ENCODE assay signal across 8 cellular contexts in the genomic region with DNA sequence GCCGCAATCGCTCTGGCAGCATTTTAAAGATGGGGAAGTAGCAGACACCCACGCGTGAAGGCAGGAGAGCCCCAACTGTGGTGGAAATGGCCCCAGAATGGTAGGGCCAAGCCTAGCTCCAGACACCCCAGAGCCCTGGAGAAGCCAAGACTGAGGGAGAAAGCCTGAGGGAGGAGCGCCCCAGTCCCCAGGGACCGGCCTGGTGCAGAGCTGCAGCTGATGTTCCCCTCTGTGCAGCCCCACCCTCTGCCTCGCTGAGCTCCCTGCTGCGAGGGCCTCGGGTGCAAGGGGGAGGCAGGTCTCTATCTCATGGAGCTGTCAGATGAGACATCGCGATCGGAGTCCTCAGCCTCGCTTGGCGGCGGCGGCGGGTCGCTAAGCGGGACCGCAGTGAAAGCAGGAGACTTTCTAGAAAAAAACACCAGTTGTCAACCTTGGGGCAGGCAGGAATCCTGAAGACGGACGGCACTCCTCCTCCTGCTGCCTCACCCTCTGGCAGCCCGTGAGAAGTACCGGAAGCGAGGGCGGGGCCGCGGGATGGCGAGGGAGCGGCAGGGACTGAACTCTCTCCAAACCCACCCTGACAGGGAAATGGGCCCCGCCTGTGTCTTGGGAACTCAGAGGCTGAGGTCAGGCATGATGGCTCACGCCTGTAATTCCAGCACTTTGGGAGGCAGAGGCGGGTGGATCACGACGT. TPM values are rescaled to one million over a fixed set of nuclear protein-coding genes. Genes with fewer than 3 reads are reported as not detected.
DNase-seq lines count a peak whose midpoint lies in the region; ATAC-seq and TF ChIP-seq lines count a peak whose summit lies in the region.

No MANE protein-coding gene starts in this region.

- peak overlapping the region; percentile 22 for H3K27ac ChIP-seq in VCaP
- peak overlapping the region; percentile 45 for H3K27ac ChIP-seq in effector memory CD4-positive, alpha-beta T cell (ENCODE audit: insufficient read depth, low read length, poor library complexity, severe bottlenecking)
- H3K27ac ChIP-seq in mesodermal cell (ENCODE audit: low read depth, low read length, severe bottlenecking), result peak overlapping the region; percentile 77
- H3K27ac ChIP-seq in transverse colon, result peak overlapping the region; percentile 89 to 98 (median 96)

- peaks cover 38% of the 10 kb centered on the region for H3K36me3 ChIP-seq in GM06990 (ENCODE audit: control insufficient read depth, insufficient read depth, low read length)
- H3K36me3 ChIP-seq in effector memory CD4-positive, alpha-beta T cell (ENCODE audit: control insufficient read depth, insufficient read depth, low read length), result peaks cover 33% of the 10 kb centered on the region
- H3K36me3 ChIP-seq in mesodermal cell (ENCODE audit: control insufficient read depth, insufficient read depth, low read length), result peaks cover 82% of the 10 kb centered on the region
- peaks cover 0 to 16% (median 10%) of the 10 kb centered on the region in 4 donors for H3K36me3 ChIP-seq in transverse colon

- intact Hi-C loops in transverse colon (cut with DNase I; ENCODE audit: low total_unique reads), result no loop called here

- H3K27me3 ChIP-seq in GM06990 (replicated peaks; ENCODE audit: control insufficient read depth, insufficient read depth, low read length) (no peaks in the 10 kb centered on the region), transverse colon (no peaks in the 10 kb centered on the region)
- H3K27me3 ChIP-seq in effector memory CD4-positive, alpha-beta T cell (replicated peaks; ENCODE audit: control insufficient read depth, insufficient read depth, low read length, poor library complexity, severe bottlenecking), result no peaks in the 10 kb centered on the region

- no peak for TF ChIP-seq CTCF in GM06990 (IDR thresholded peaks at IDR 0.05; ENCODE audit: insufficient read depth, low read length, poor library complexity, severe bottlenecking)
- TF ChIP-seq CTCF in VCaP (conservative IDR thresholded peaks at IDR 0.05), result no peak
- TF ChIP-seq CTCF in transverse colon (IDR thresholded peaks at IDR 0.05), result no peak

- no peaks in the 10 kb centered on the region for H3K9me3 ChIP-seq in effector memory CD4-positive, alpha-beta T cell (ENCODE audit: control insufficient read depth, low read length)
- H3K9me3 ChIP-seq in mesodermal cell (ENCODE audit: control insufficient read depth, low read length) (no peaks in the 10 kb centered on the region), transverse colon (no peaks in the 10 kb centered on the region)

- in situ Hi-C loops in transverse colon (cut with MboI; ENCODE audit: low pct_ligation_motif_present in 1 of 4, low pct_unique_long_range_greater_than_20kb in 1 of 4, low sequenced_read_pairs in 3 of 4), result loop anchor here in 3 of 4 donors (5.0 to 25.0 kb wide), 4 partner anchors 103 to 203 kb away; a partner anchor contains a TSS

- no peak for TF ChIP-seq EP300 in transverse colon (IDR thresholded peaks at IDR 0.05; ENCODE audit: low read depth)

- peak; percentile 69 for DNase-seq in GM06990 (ENCODE audit: extremely low read depth, insufficient read length)
- peak; percentile 62 for DNase-seq in NCI-H1092 (lab: John Stamatoyannopoulos, UW)
- DNase-seq in effector memory CD4-positive, alpha-beta T cell, result peak in 2 of 3 donors; percentile 38 to 43
- DNase-seq in transverse colon, result peak; percentile 96

- 27 to 28% methylated on average over 30 to 31 of the region's 35 CpGs for WGBS in mesodermal cell (ENCODE audit: insufficient coverage in 2 of 2), 2 experiments
- WGBS in transverse colon (ENCODE audit: low coverage in 1 of 2), 2 donors, result 0 to 28% methylated on average over 3 to 35 of the region's 35 CpGs

- TF ChIP-seq POLR2A in transverse colon (IDR thresholded peaks at IDR 0.05), result peak; percentile 77

- no peak for ATAC-seq in GM18519 (IDR thresholded peaks at IDR 0.05; ENCODE audit: low FRiP score, unreplicated experiment)
- ATAC-seq in GM18870 (IDR thresholded peaks at IDR 0.05; ENCODE audit: unreplicated experiment), result no peak

- peaks cover 42% of the 10 kb centered on the region for H3K4me1 ChIP-seq in effector memory CD4-positive, alpha-beta T cell (ENCODE audit: control insufficient read depth, insufficient read depth, low read length, poor library complexity, severe bottlenecking)
- H3K4me1 ChIP-seq in mesodermal cell (ENCODE audit: control insufficient read depth, insufficient read depth, low read length, poor library complexity, severe bottlenecking) (peaks cover 40% of the 10 kb centered on the region), transverse colon (peaks cover 28 to 77% (median 59%) of the 10 kb centered on the region in 4 donors)

- no peak overlapping the region for H3K4me3 ChIP-seq in GM06990 (replicated peaks; ENCODE audit: low read depth, low read length)
- H3K4me3 ChIP-seq in effector memory CD4-positive, alpha-beta T cell (ENCODE audit: insufficient read depth, low read depth, low read length, poor library complexity, severe bottlenecking), result peak overlapping the region; percentile 37
- H3K4me3 ChIP-seq in mesodermal cell (ENCODE audit: extremely low read depth, insufficient read depth, low read length, poor library complexity, severe bottlenecking), result no peak overlapping the region
- peak overlapping the region in 2 of 4 donors; percentile 28 to 29 for H3K4me3 ChIP-seq in transverse colon

RNA-seq across cellular contexts. Expression of a gene that starts 6.0 kb away (rescaled TPM):
- polyA plus RNA-seq in mesodermal cell (2013, experiment 1 of 2), result 4,059 TPM
- polyA plus RNA-seq in mesodermal cell (2013, experiment 2 of 2), result 3,444 TPM
- 1,000 to 10,000 TPM; 1,806 to 2,946 (median 2,333) TPM for total RNA-seq in transverse colon

RNA-seq across cellular contexts. Expression of a gene that starts 15.5 kb away (rescaled TPM):
- 17.7 TPM for polyA plus RNA-seq in mesodermal cell (2013, experiment 1 of 2)
- polyA plus RNA-seq in mesodermal cell (2013, experiment 2 of 2), result 14.3 TPM
- 10 to 100 TPM in 1 of 4 donors, 1 to 10 TPM in 3; 6.1 to 54.2 (median 8.0) TPM for total RNA-seq in transverse colon

RNA-seq across cellular contexts. Expression of a gene that starts 27.8 kb away (rescaled TPM):
- polyA plus RNA-seq in mesodermal cell (2013, experiment 1 of 2), result 34.8 TPM
- polyA plus RNA-seq in mesodermal cell (2013, experiment 2 of 2), result 34.5 TPM
- total RNA-seq in transverse colon, result 100 to 1,000 TPM in 1 of 4 donors, 10 to 100 TPM in 3; 12.8 to 167 (median 30.5) TPM

RNA-seq across cellular contexts. Expression of a gene that starts 46.4 kb away (rescaled TPM):
- 98.3 TPM for polyA plus RNA-seq in mesodermal cell (2013, experiment 1 of 2)
- 88.4 TPM for polyA plus RNA-seq in mesodermal cell (2013, experiment 2 of 2)
- total RNA-seq in transverse colon, result 10 to 100 TPM; 18.3 to 20.2 (median 19.2) TPM

RNA-seq across cellular contexts. Expression of a gene that starts 47.3 kb away (rescaled TPM):
- 259 TPM for polyA plus RNA-seq in mesodermal cell (2013, experiment 1 of 2)
- polyA plus RNA-seq in mesodermal cell (2013, experiment 2 of 2), result 255 TPM
- 10 to 100 TPM in 3 of 4 donors, 1 to 10 TPM in 1; 2.6 to 49.7 (median 40.9) TPM for total RNA-seq in transverse colon

Comparison
In these comparisons a context has a peak if more than half of its experiments do, and no peak if none do; other contexts are left out.
1. DNase-seq: peak in every context shown above with its lines; median percentile 96 in transverse colon; 69 in GM06990; 62 in NCI-H1092; 40 in effector memory CD4-positive, alpha-beta T cell.
2. H3K27ac ChIP-seq: peak in every context shown above with its lines; median percentile 96 in transverse colon; 77 in mesodermal cell; 45 in effector memory CD4-positive, alpha-beta T cell; 22 in VCaP.